Comparison of ENCODE assay signal across 13 cellular contexts in genomic region chr3:192215-192929, GRCh38. TPM values are rescaled to one million over a fixed set of nuclear protein-coding genes. Genes with fewer than 3 reads are reported as not detected.
DNase-seq lines count a peak whose midpoint lies in the region; ATAC-seq and TF ChIP-seq lines count a peak whose summit lies in the region.
"Had no signal": no experiment of that assay in that cellular context is flagged by ENCODE, and none has a peak within 500 bp of the region (broad histone marks: within the 10 kb centered on the region; RNA-seq: fewer than 3 reads in every experiment).

No MANE protein-coding gene starts in this region.

- peaks cover 4% of the 10 kb centered on the region for H3K36me3 Mint-ChIP-seq in stimulated activated memory B cell treated with anti-CD40 and anti-IgM and Interleukin-4, amounts not matched to agents 10 μg/mL and 1 μg/mL and 100 μg/mL, for 72 hours
- H3K36me3 Mint-ChIP-seq: activated naive CD8-positive, alpha-beta T cell treated with anti-CD3 and anti-CD28 coated beads for 36 hours had no signal

- H3K9me3 ChIP-seq in prostate gland: no peaks in the 10 kb centered on the region
- H3K9me3 ChIP-seq: Caco-2, transverse colon had no signal

- H3K4me1 ChIP-seq in prostate gland (replicated peaks): no peaks in the 10 kb centered on the region
- H3K4me1 ChIP-seq: Caco-2 had no signal

- TF ChIP-seq POLR2A in prostate gland (IDR thresholded peaks at IDR 0.05): no peak

- H3K9me3 Mint-ChIP-seq in stimulated activated memory B cell treated with anti-CD40 and anti-IgM and Interleukin-4, amounts not matched to agents 10 μg/mL and 1 μg/mL and 100 μg/mL, for 72 hours: peaks cover 2% of the 10 kb centered on the region
- H3K9me3 Mint-ChIP-seq: activated naive CD8-positive, alpha-beta T cell treated with anti-CD3 and anti-CD28 coated beads for 36 hours had no signal

- intact Hi-C loops in prostate gland (cut with DNase I): no loop called here

- H3K4me3 ChIP-seq in prostate gland: no peak overlapping the region
- H3K4me3 ChIP-seq: GM23248, smooth muscle cell, transverse colon had no signal

- no peaks in the 10 kb centered on the region for H3K36me3 ChIP-seq in prostate gland
- H3K36me3 ChIP-seq: transverse colon had no signal

- peaks cover 21% of the 10 kb centered on the region for H3K4me1 Mint-ChIP-seq in stimulated activated memory B cell treated with anti-CD40 and anti-IgM and Interleukin-4, amounts not matched to agents 10 μg/mL and 1 μg/mL and 100 μg/mL, for 72 hours
- H3K4me1 Mint-ChIP-seq: activated naive CD8-positive, alpha-beta T cell treated with anti-CD3 and anti-CD28 coated beads for 36 hours had no signal

- no peak overlapping the region for H3K27ac ChIP-seq in prostate gland
- H3K27ac ChIP-seq: GM23248, transverse colon had no signal

- 96% methylated on average over 25 of the region's 25 CpGs for WGBS in prostate gland

- peaks cover 8% of the 10 kb centered on the region for H3K27me3 Mint-ChIP-seq in stimulated activated memory B cell treated with anti-CD40 and anti-IgM and Interleukin-4, amounts not matched to agents 10 μg/mL and 1 μg/mL and 100 μg/mL, for 72 hours

- no peak for DNase-seq in prostate gland (ENCODE audit: low spot score)
- DNase-seq: activated naive CD8-positive, alpha-beta T cell treated with anti-CD3 and anti-CD28 coated beads for 36 hours; Caco-2; GM23248; hypothalamus; transverse colon had no signal

- ATAC-seq in GM19043 (IDR thresholded peaks at IDR 0.05; ENCODE audit: low read depth, unreplicated experiment) (peak; percentile 71), GM21786 (IDR thresholded peaks at IDR 0.05; ENCODE audit: unreplicated experiment) (peak; percentile 88), HG03196 (IDR thresholded peaks at IDR 0.05; ENCODE audit: unreplicated experiment) (peak; percentile 55), HG02970 (IDR thresholded peaks at IDR 0.05; ENCODE audit: low FRiP score, unreplicated experiment) (no peak), GM19467 (IDR thresholded peaks at IDR 0.05; ENCODE audit: unreplicated experiment) (no peak)
- ATAC-seq in stimulated activated memory B cell treated with anti-CD40 and anti-IgM and Interleukin-4, amounts not matched to agents 10 μg/mL and 1 μg/mL and 100 μg/mL, for 72 hours: peak; percentile 89

- TF ChIP-seq CTCF in prostate gland (IDR thresholded peaks at IDR 0.05): no peak

- H3K27me3 ChIP-seq in prostate gland (replicated peaks; ENCODE audit: insufficient read depth): no peaks in the 10 kb centered on the region

- peak overlapping the region; percentile 62 for H3K4me3 Mint-ChIP-seq in stimulated activated memory B cell treated with anti-CD40 and anti-IgM and Interleukin-4, amounts not matched to agents 10 μg/mL and 1 μg/mL and 100 μg/mL, for 72 hours
- H3K4me3 Mint-ChIP-seq: activated naive CD8-positive, alpha-beta T cell treated with anti-CD3 and anti-CD28 coated beads for 36 hours had no signal

- peak overlapping the region; percentile 94 for H3K27ac Mint-ChIP-seq in stimulated activated memory B cell treated with anti-CD40 and anti-IgM and Interleukin-4, amounts not matched to agents 10 μg/mL and 1 μg/mL and 100 μg/mL, for 72 hours
- H3K27ac Mint-ChIP-seq: activated naive CD8-positive, alpha-beta T cell treated with anti-CD3 and anti-CD28 coated beads for 36 hours had no signal

RNA-seq across cellular contexts. Expression of gene CHL1, which starts 4.2 kb away (rescaled TPM):
- total RNA-seq in prostate gland: 10 to 100 TPM in 1 of 2 donors, 1 to 10 TPM in 1; 6.1 to 10.5 TPM
- total RNA-seq: activated naive CD8-positive, alpha-beta T cell treated with anti-CD3 and anti-CD28 coated beads for 36 hours; Caco-2; GM23248; smooth muscle cell had no signal

Comparison
In these comparisons a context has a peak if more than half of its experiments do, and no peak if none do; other contexts are left out.
1. ATAC-seq: peak in GM19043 (single experiment), GM21786 (single experiment), HG03196 (single experiment) and stimulated activated memory B cell treated with anti-CD40 and anti-IgM and Interleukin-4, amounts not matched to agents 10 μg/mL and 1 μg/mL and 100 μg/mL, for 72 hours (single experiment); none in HG02970 (single experiment) and GM19467 (single experiment).